In the genomic region with DNA sequence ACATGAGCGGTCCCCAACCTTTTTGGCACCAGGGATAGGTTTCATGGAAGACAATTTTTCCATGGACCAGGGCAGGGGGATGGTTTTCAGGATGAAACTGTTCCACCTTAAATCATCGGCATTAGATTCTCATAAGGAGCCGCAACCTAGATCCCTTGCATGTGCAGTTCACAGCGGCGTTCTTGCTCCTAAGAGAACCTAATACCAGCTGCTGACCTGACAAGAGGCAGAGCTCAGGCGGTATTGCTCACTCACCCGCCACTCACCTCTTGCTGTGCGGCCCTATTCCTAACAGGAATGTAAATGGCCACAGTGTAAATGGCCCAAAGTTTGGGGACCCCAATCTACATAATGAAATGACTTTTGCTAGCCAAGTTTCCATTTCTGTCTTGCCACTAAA, we compare ENCODE assay signal across 20 cellular contexts. TPM values are rescaled to one million over a fixed set of nuclear protein-coding genes. Genes with fewer than 3 reads are reported as not detected.
DNase-seq lines count a peak whose midpoint lies in the region; ATAC-seq and TF ChIP-seq lines count a peak whose summit lies in the region.
"Had no signal": no experiment of that assay in that cellular context is flagged by ENCODE, and none has a peak within 500 bp of the region (broad histone marks: within the 10 kb centered on the region; RNA-seq: fewer than 3 reads in every experiment).

No MANE protein-coding gene starts in this region.

- H3K4me1 ChIP-seq in naive thymus-derived CD4-positive, alpha-beta T cell (ENCODE audit: control insufficient read depth in 2 of 2, insufficient read depth in 2 of 2, low read length in 2 of 2): peaks cover 9 to 13% of the 10 kb centered on the region in 2 donors
- peaks cover 3% of the 10 kb centered on the region for H3K4me1 ChIP-seq in mesendoderm (ENCODE audit: control insufficient read depth, low read depth, low read length)

- no peak overlapping the region for H3K4ac ChIP-seq in mesendoderm (ENCODE audit: low read depth, low read length)

- peak overlapping the region; percentile 92 for H3K4me3 Mint-ChIP-seq in HFFc6
- H3K4me3 Mint-ChIP-seq in naive thymus-derived CD4-positive, alpha-beta T cell: peak overlapping the region in 1 of 10 donors; percentile 1
- H3K4me3 Mint-ChIP-seq: activated naive CD4-positive, alpha-beta T cell treated with anti-CD3 and anti-CD28 coated beads for 36 hours had no signal

- peaks cover 3% of the 10 kb centered on the region for H3K79me2 ChIP-seq in mesendoderm (ENCODE audit: control insufficient read depth, insufficient read depth, low read length)

- in situ Hi-C loops in astrocyte of the spinal cord (cut with HindIII; ENCODE audit: low sequenced_read_pairs): no loop called here

- no peak overlapping the region for H3K23ac ChIP-seq in mesendoderm (ENCODE audit: low read length)

- H3K27ac ChIP-seq in naive thymus-derived CD4-positive, alpha-beta T cell (ENCODE audit: low read depth, low read length): no peak overlapping the region
- H3K27ac ChIP-seq in mesendoderm (ENCODE audit: low read depth, low read length): no peak overlapping the region
- H3K27ac ChIP-seq: C4-2B, VCaP had no signal

- H4K8ac ChIP-seq in mesendoderm (ENCODE audit: low read depth, low read length): no peak overlapping the region

- no peak overlapping the region for H3K9ac ChIP-seq in mesendoderm (ENCODE audit: low read length)

- no peak overlapping the region for H2BK120ac ChIP-seq in mesendoderm (ENCODE audit: low read depth, low read length)

- H3K27me3 Mint-ChIP-seq in HFFc6 (ENCODE audit: insufficient read depth): no peaks in the 10 kb centered on the region; the same call in 1 of the 2 replicates
- H3K27me3 Mint-ChIP-seq in naive thymus-derived CD4-positive, alpha-beta T cell: no peaks in the 10 kb centered on the region
- H3K27me3 Mint-ChIP-seq: activated CD8-positive, alpha-beta memory T cell treated with anti-CD3 and anti-CD28 coated beads, Interleukin-2, amount 10 ng/mL, durations not matched to agents 7 days and 5 days had no signal

- TF ChIP-seq CTCF in HFFc6 (IDR thresholded peaks at IDR 0.05) (no peak), astrocyte of the spinal cord (IDR thresholded peaks at IDR 0.05; ENCODE audit: low read depth, low read length) (no peak)

- H3K9me3 Mint-ChIP-seq in HFFc6: no peaks in the 10 kb centered on the region
- H3K9me3 Mint-ChIP-seq in naive thymus-derived CD4-positive, alpha-beta T cell: no peaks in the 10 kb centered on the region
- H3K9me3 Mint-ChIP-seq: activated naive CD4-positive, alpha-beta T cell treated with anti-CD3 and anti-CD28 coated beads for 36 hours; naive B cell; stimulated activated effector memory CD8-positive, alpha-beta T cell treated with anti-CD3 and anti-CD28 coated beads, Interleukin-12 subunit alpha, Interleukin-12 subunit beta, amount 100 ng/mL, for 72 hours had no signal

- H3K18ac ChIP-seq in mesendoderm (ENCODE audit: low read length): no peak overlapping the region

- CTCF ChIA-PET in naive thymus-derived CD4-positive, alpha-beta T cell (lab: Charles Lee): no interaction called here

- peaks cover 71% of the 10 kb centered on the region for H3K4me1 Mint-ChIP-seq in HFFc6 (ENCODE audit: low read depth)
- peaks cover 7 to 47% (median 27%) of the 10 kb centered on the region in 7 donors for H3K4me1 Mint-ChIP-seq in naive thymus-derived CD4-positive, alpha-beta T cell

- no peak overlapping the region for H3K56ac ChIP-seq in mesendoderm (ENCODE audit: low read length)

- H3K4me2 ChIP-seq in mesendoderm (ENCODE audit: low read length): no peak overlapping the region

- intact Hi-C loops in naive thymus-derived CD4-positive, alpha-beta T cell (cut with micrococcal nuclease): no loop called here

- no peak overlapping the region for H3K4me3 ChIP-seq in astrocyte of the spinal cord (ENCODE audit: low read depth, low read length)
- H3K4me3 ChIP-seq in naive thymus-derived CD4-positive, alpha-beta T cell (ENCODE audit: low read length): no peak overlapping the region
- H3K4me3 ChIP-seq in mesendoderm (ENCODE audit: low read length): no peak overlapping the region

- H3K36me3 Mint-ChIP-seq in HFFc6 (ENCODE audit: low read depth): peaks cover 12% of the 10 kb centered on the region
- H3K36me3 Mint-ChIP-seq in naive thymus-derived CD4-positive, alpha-beta T cell: peaks cover 0 to 4% (median 0%) of the 10 kb centered on the region in 5 donors
- H3K36me3 Mint-ChIP-seq: naive B cell had no signal

- no peak for ATAC-seq in naive thymus-derived CD4-positive, alpha-beta T cell
- ATAC-seq in GM21367 (IDR thresholded peaks at IDR 0.05; ENCODE audit: unreplicated experiment): no peak
- ATAC-seq: activated CD8-positive, alpha-beta memory T cell treated with anti-CD3 and anti-CD28 coated beads, Interleukin-2, amount 10 ng/mL, durations not matched to agents 7 days and 5 days; left colon; sciatic nerve; stimulated activated effector memory CD8-positive, alpha-beta T cell treated with anti-CD3 and anti-CD28 coated beads, Interleukin-12 subunit alpha, Interleukin-12 subunit beta, amount 100 ng/mL, for 72 hours had no signal

- WGBS in mesendoderm (ENCODE audit: extremely low coverage, insufficient coverage, low lambda C conversion rate): no CpG with 5 or more reads among the region's 8 CpGs

- no peaks in the 10 kb centered on the region for H3K9me3 ChIP-seq in naive thymus-derived CD4-positive, alpha-beta T cell (ENCODE audit: control insufficient read depth in 2 of 3, low read length in 3 of 3)

- no peaks in the 10 kb centered on the region for H3K27me3 ChIP-seq in naive thymus-derived CD4-positive, alpha-beta T cell (ENCODE audit: control insufficient read depth in 2 of 2, insufficient read depth in 2 of 2, low read length in 2 of 2)
- no peaks in the 10 kb centered on the region for H3K27me3 ChIP-seq in mesendoderm (ENCODE audit: insufficient read depth, low read length, poor library complexity)

- peak overlapping the region; percentile 93 for H3K27ac Mint-ChIP-seq in HFFc6
- H3K27ac Mint-ChIP-seq in naive thymus-derived CD4-positive, alpha-beta T cell: peak overlapping the region in 5 of 9 donors; percentile 12 to 97 (median 54)

- POLR2A ChIA-PET in naive thymus-derived CD4-positive, alpha-beta T cell (lab: Charles Lee): interaction anchor here (1.4 to 2.6 kb wide), 3 partner anchors 27 to 99 kb away, joined by 3 to 15 read pairs (median 11); a partner anchor contains a TSS

- peak; percentile 48 for DNase-seq in ELF-1 (ENCODE audit: low read depth, low spot score)
- no peak for DNase-seq in HFFc6
- peak; percentile 33 for DNase-seq in astrocyte of the spinal cord (ENCODE audit: low read depth, low spot score)
- no peak for DNase-seq in naive thymus-derived CD4-positive, alpha-beta T cell
- no peak for DNase-seq in HCEC 1CT
- DNase-seq in mesendoderm: no peak
- DNase-seq in SIG-M5 (lab: John Stamatoyannopoulos, UW): no peak
- DNase-seq: activated CD8-positive, alpha-beta memory T cell treated with anti-CD3 and anti-CD28 coated beads, Interleukin-2, amount 10 ng/mL, durations not matched to agents 7 days and 5 days; glutamatergic neuron; left colon; MM.1S; naive B cell; NCI-H2081 treated with DMSO at 0.1 percent for 48 hours; stimulated activated CD4-positive, alpha-beta T cell treated with anti-CD3 and anti-CD28 coated beads, Interleukin-4, amount 100 ng/mL, for 4 hours had no signal

- no peak overlapping the region for H2AK5ac ChIP-seq in mesendoderm (ENCODE audit: low read length)

- H4K5ac ChIP-seq in mesendoderm (ENCODE audit: low read length): no peak overlapping the region

- H3K79me1 ChIP-seq in mesendoderm (ENCODE audit: low read length): peaks cover 2% of the 10 kb centered on the region

- H2BK5ac ChIP-seq in mesendoderm (ENCODE audit: low read length): no peak overlapping the region

- H3K36me3 ChIP-seq in naive thymus-derived CD4-positive, alpha-beta T cell (ENCODE audit: control insufficient read depth in 2 of 3, insufficient read depth in 3 of 3, low read length in 3 of 3): peaks cover 0 to 13% (median 0%) of the 10 kb centered on the region in 3 experiments
- no peaks in the 10 kb centered on the region for H3K36me3 ChIP-seq in mesendoderm (ENCODE audit: control insufficient read depth, insufficient read depth, low read length)

- no peak overlapping the region for H2BK15ac ChIP-seq in mesendoderm (replicated peaks; ENCODE audit: low read depth)

RNA-seq across cellular contexts. Expression of a gene that starts 3.1 kb away (rescaled TPM):
- 10 to 100 TPM; 80.8 to 91.6 (median 87.7) TPM for total RNA-seq in HFFc6 (2021; fragmentation: NEBNext Ultra II Directional; extraction: Animal tissue kit (Norgen Biotek cat#: 25700))
- total RNA-seq in naive thymus-derived CD4-positive, alpha-beta T cell: 10 to 100 TPM; 43.9 to 91.9 (median 56.1) TPM
- polyA plus RNA-seq in naive thymus-derived CD4-positive, alpha-beta T cell: 100 to 1,000 TPM in 1 of 2 donors, 10 to 100 TPM in 1; 74.2 to 125 TPM
- 29.9 TPM for polyA plus RNA-seq in mesendoderm (2013, experiment 1 of 2)
- 31.0 TPM for polyA plus RNA-seq in mesendoderm (2013, experiment 2 of 2)

RNA-seq across cellular contexts. Expression of a gene that starts 27.7 kb away (rescaled TPM):
- 10 to 100 TPM in 5 of 6 experiments, 1 to 10 TPM in 1; 9.2 to 15.4 (median 14.0) TPM for total RNA-seq in HFFc6 (2021; fragmentation: NEBNext Ultra II Directional; extraction: Animal tissue kit (Norgen Biotek cat#: 25700))
- total RNA-seq in naive thymus-derived CD4-positive, alpha-beta T cell: 10 to 100 TPM; 11.4 to 25.4 (median 19.6) TPM
- polyA plus RNA-seq in naive thymus-derived CD4-positive, alpha-beta T cell: 1 to 10 TPM; 5.1 to 5.5 TPM
- 23.4 TPM for polyA plus RNA-seq in mesendoderm (2013, experiment 1 of 2)
- polyA plus RNA-seq in mesendoderm (2013, experiment 2 of 2): 23.3 TPM

Comparison
In these comparisons a context has a peak if more than half of its experiments do, and no peak if none do; other contexts are left out.
1. DNase-seq: peak in ELF-1 (single experiment) and astrocyte of the spinal cord (single experiment); none in HFFc6 (single experiment), naive thymus-derived CD4-positive, alpha-beta T cell (0 of 9), HCEC 1CT (single experiment), mesendoderm (single experiment) and SIG-M5 (single experiment).